Comparison of ENCODE assay signal across 1 cellular context in genomic region chr9:131737426-131737825, GRCh38.
TF ChIP-seq lines count a peak whose summit lies in the region.

No MANE protein-coding gene starts in this region.

TF ChIP-seq in GM23338, 12 proteins besides CTCF, POLR2A, EP300 and RAD21 (continued from another document):
- TF ChIP-seq REST (IDR thresholded peaks at IDR 0.05; ENCODE audit: unreplicated experiment), result no peak
- no peak for TF ChIP-seq ETS1 (IDR thresholded peaks at IDR 0.05)
- TF ChIP-seq EZH2 (IDR thresholded peaks at IDR 0.05; ENCODE audit: low read depth, unreplicated experiment), result no peak
